In the genomic region with DNA sequence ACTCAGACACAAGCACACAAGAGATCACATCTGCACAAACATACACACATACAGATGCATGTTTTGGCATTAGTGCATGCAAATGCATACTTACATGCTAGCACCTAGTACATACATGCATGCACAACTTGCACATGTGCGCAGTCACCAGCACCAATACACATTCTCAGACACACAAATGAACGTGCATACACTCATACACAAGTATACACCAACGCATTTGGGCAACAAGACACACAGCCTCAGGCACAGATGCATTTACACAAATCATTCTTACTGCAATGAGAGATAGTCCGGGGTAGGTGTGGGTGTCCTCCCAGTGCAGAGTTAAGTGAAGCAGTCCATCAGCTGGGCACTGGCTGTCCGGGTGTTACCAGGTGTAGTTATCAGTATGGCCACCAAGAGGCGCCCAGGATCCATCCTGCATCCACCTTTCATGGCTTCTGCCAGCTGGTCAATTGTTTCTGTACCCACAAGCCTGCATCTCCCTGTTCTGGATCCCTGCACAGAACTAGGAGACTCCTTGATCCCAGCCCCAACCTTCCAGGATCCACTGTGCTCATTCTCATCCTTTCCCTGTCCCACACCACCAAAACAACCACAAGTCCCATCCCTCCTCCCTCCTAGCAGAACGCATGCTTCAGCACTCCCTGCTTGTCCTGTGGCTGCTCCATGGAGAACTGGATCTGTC, we compare ENCODE assay signal across 8 cellular contexts. TPM values are rescaled to one million over a fixed set of nuclear protein-coding genes. Genes with fewer than 3 reads are reported as not detected.
DNase-seq lines count a peak whose midpoint lies in the region; ATAC-seq and TF ChIP-seq lines count a peak whose summit lies in the region.

No MANE protein-coding gene starts in this region.

- H3K27ac Mint-ChIP-seq in H9: no peak overlapping the region

- H3K18ac ChIP-seq in H9 (ENCODE audit: insufficient read length, low read depth, low read length): no peak overlapping the region

- H3K9ac ChIP-seq in H9 (ENCODE audit: extremely low read depth, insufficient read length, low read length): no peak overlapping the region

- no peaks in the 10 kb centered on the region for H3K23me2 ChIP-seq in H9 (ENCODE audit: insufficient read length, low read depth, low read length, poor library complexity, severe bottlenecking)

- ATAC-seq in left lobe of liver: peak; percentile 93
- no peak for ATAC-seq in GM19455 (IDR thresholded peaks at IDR 0.05; ENCODE audit: unreplicated experiment)

- no peak overlapping the region for H3K27ac ChIP-seq in H9 (ENCODE audit: insufficient read length, low read depth, low read length)

- H4K91ac ChIP-seq in H9 (ENCODE audit: insufficient read length, low read depth, low read length): no peak overlapping the region

- peaks cover 3% of the 10 kb centered on the region; the same call in 1 of the 2 replicates for H3K27me3 ChIP-seq in H9 (ENCODE audit: insufficient read depth, low read length)

- no CpG with 5 or more reads among the region's 7 CpGs for whole genome bisulfite sequencing in H9 (ENCODE audit: extremely low coverage, insufficient read length, low lambda C conversion rate)

- peaks cover 52% of the 10 kb centered on the region for H3K27me3 Mint-ChIP-seq in H9 (ENCODE audit: low read depth)

- H3K4me1 ChIP-seq in H9 (ENCODE audit: insufficient read depth, low read length): no peaks in the 10 kb centered on the region

- no peaks in the 10 kb centered on the region for H3K79me1 ChIP-seq in H9 (ENCODE audit: insufficient read depth, low read depth, low read length, poor library complexity, severe bottlenecking)

- H3K9me3 Mint-ChIP-seq in H9: no peaks in the 10 kb centered on the region

- TF ChIP-seq CTCF in H9 (conservative IDR thresholded peaks at IDR 0.05): peak; percentile 86

- no peak overlapping the region for H2BK12ac ChIP-seq in H9 (ENCODE audit: insufficient read length, low read depth, low read length)

- no peak overlapping the region for H3T11ph ChIP-seq in H9 (ENCODE audit: low read length)

- no peak overlapping the region for H3K14ac ChIP-seq in H9 (ENCODE audit: insufficient read depth, low read length)

- no peak overlapping the region for H3K56ac ChIP-seq in H9 (ENCODE audit: insufficient read length, low read depth, low read length)

- H2BK20ac ChIP-seq in H9 (ENCODE audit: low read depth, low read length, poor library complexity, severe bottlenecking): no peak overlapping the region

- H3K4ac ChIP-seq in H9 (ENCODE audit: low read depth, low read length): no peak overlapping the region

- H3K4me3 Mint-ChIP-seq in H9: no peak overlapping the region

- no peaks in the 10 kb centered on the region for H3K9me3 ChIP-seq in H9 (ENCODE audit: control insufficient read depth, low read depth, low read length)

- no peak overlapping the region for H4K8ac ChIP-seq in H9 (replicated peaks; ENCODE audit: insufficient read length, low read depth, low read length)

- H3K79me2 ChIP-seq in H9 (ENCODE audit: insufficient read depth, low read length): no peaks in the 10 kb centered on the region

- H2BK5ac ChIP-seq in H9 (ENCODE audit: insufficient read length, low read length): no peak overlapping the region

- H3K23ac ChIP-seq in H9 (ENCODE audit: insufficient read length, low read depth, low read length): no peak overlapping the region

- H4K5ac ChIP-seq in H9 (ENCODE audit: insufficient read length, low read depth, low read length): no peak overlapping the region

- H2AFZ ChIP-seq in H9 (ENCODE audit: low read length): no peak overlapping the region

- DNase-seq in EL: peak; percentile 75
- DNase-seq in H9: peak; percentile 79
- DNase-seq in NCI-H1105 treated with DMSO at 0.1 percent for 48 hours (lab: John Stamatoyannopoulos, UW): peak; percentile 59
- peak; percentile 70 for DNase-seq in UCSD-AML1 (lab: John Stamatoyannopoulos, UW; ENCODE audit: unreplicated experiment)
- peak; percentile 67 for DNase-seq in cerebellar cortex (ENCODE audit: low spot score)
- DNase-seq in left lobe of liver (ENCODE audit: low spot score): peak; percentile 71
- DNase-seq in stimulated activated CD4-positive, alpha-beta T cell treated with anti-CD3 and anti-CD28 coated beads, Interleukin-4, amount 100 ng/mL, for 48 hours (ENCODE audit: low read depth in 2 of 2): peak; percentile 20 to 31

- no peaks in the 10 kb centered on the region for H4K20me1 ChIP-seq in H9 (ENCODE audit: control insufficient read depth, insufficient read depth, insufficient read length)

- no peak overlapping the region for H2BK120ac ChIP-seq in H9 (ENCODE audit: low read depth, low read length, poor library complexity, severe bottlenecking)

- H3K4me2 ChIP-seq in H9 (ENCODE audit: insufficient read depth, insufficient read length, low read length): no peak overlapping the region

- no peaks in the 10 kb centered on the region for H3K36me3 Mint-ChIP-seq in H9 (ENCODE audit: insufficient read depth in 1 of 3, low read depth in 3 of 3)

- H3K4me1 Mint-ChIP-seq in H9: peaks cover 0 to 2% of the 10 kb centered on the region in 2 experiments; a peak in 2 of 4 replicates

- H2BK15ac ChIP-seq in H9 (ENCODE audit: low read depth, low read length): no peak overlapping the region

- no peak overlapping the region for H2AK5ac ChIP-seq in H9 (ENCODE audit: insufficient read length, low read length)

RNA-seq across cellular contexts. Expression of gene FOXE3, which starts 27.4 kb away (rescaled TPM):
- total RNA-seq in H9 (2021) (0.11 and 0.15 TPM in 2 replicates), left lobe of liver (not detected)

RNA-seq across cellular contexts. Expression of gene FOXD2, which starts 49.2 kb away (rescaled TPM):
- total RNA-seq in H9 (2021) (0.07 TPM in 1 of 2 replicates, not detected in the other), left lobe of liver (0.55 TPM)

RNA-seq across cellular contexts. Expression of gene CMPK1, which starts 55.1 kb away (rescaled TPM):
- total RNA-seq in H9 (2021) (26.3 and 28.7 TPM in 2 replicates), left lobe of liver (119 TPM)

Comparison
In these comparisons a context has a peak if more than half of its experiments do, and no peak if none do; other contexts are left out.
1. DNase-seq: peak in every context shown above with its lines; median percentile 79 in H9; 75 in EL; 71 in left lobe of liver; 70 in UCSD-AML1; 67 in cerebellar cortex; 59 in NCI-H1105 treated with DMSO at 0.1 percent for 48 hours; 26 in stimulated activated CD4-positive, alpha-beta T cell treated with anti-CD3 and anti-CD28 coated beads, Interleukin-4, amount 100 ng/mL, for 48 hours.